1 cellular context compared by ENCODE assay signal in the genomic region with DNA sequence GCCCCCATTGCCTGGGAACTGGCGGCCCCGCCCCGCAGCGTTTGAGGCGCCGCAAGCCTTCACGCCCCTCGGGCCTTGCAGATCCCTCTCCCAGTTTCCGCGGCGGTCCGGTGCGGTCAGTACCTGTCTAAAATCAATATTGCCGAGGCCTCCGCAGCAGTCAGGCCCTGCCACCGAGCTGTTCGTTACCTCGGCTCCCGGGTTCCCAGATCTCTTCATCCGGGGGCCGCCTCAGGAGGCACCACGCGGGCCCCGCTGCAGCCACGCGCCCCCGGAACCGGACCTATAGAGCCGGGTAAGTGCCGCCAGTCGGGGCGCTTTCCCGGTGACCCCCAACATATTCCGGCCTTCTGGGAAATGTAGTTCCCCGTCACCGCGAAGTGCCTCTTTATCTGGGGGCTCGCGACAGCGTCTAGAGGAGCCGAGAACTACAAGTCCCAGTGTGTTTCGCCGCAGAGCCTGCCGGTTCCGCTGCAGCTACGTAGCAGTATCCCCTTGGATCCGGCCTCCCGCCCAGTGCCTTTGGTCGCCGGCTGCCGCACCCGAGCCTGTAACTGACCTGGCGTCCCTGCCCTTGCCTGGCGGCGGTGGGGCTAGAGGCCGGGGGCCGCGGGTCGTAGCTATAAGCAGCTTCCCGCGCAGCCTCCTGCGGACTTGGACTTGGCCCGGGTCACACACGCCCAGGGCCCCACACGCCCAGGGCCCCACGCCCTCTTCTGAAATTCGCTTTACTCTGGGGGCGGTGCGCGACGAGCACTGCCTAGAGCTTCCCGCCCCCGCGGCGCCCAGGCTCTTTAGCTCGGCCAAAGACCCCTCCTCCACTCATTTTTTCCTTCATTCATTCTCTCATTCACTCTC.
TF ChIP-seq lines count a peak whose summit lies in the region.

A gene with protein sequence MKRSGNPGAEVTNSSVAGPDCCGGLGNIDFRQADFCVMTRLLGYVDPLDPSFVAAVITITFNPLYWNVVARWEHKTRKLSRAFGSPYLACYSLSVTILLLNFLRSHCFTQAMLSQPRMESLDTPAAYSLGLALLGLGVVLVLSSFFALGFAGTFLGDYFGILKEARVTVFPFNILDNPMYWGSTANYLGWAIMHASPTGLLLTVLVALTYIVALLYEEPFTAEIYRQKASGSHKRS (minus strand): TSS at position 301 of the 858 bp plus-strand sequence. CDS start 82 bp downstream, at position 219.

TF ChIP-seq in HepG2, 621 proteins besides CTCF, POLR2A, EP300 and RAD21 (continued from another document and continues in another):
- TF ChIP-seq NFYC (CRISPR knock-in tag; IDR thresholded peaks at IDR 0.05) (peak; percentile 49), XRCC5 (optimal IDR thresholded peaks at IDR 0.05; ENCODE audit: low read length) (peak; percentile 92), HNRNPK (IDR thresholded peaks at IDR 0.05; ENCODE audit: low read depth, low read length, poor library complexity, severe bottlenecking) (no peak), ZFP36 (IDR thresholded peaks at IDR 0.05; ENCODE audit: borderline replicate concordance, low read depth, low read length, partially characterized antibody) (no peak), NR2F6 (IDR thresholded peaks at IDR 0.05) (peak; percentile 49; the same call in 1 of the 2 replicates), NR2F6 (CRISPR knock-in tag; IDR thresholded peaks at IDR 0.05) (peak; percentile 13; the same call in 1 of the 2 replicates), NKX3-1 (CRISPR knock-in tag; IDR thresholded peaks at IDR 0.05) (no peak), BHLHE40 (IDR thresholded peaks at IDR 0.05; ENCODE audit: low read length) (no peak; the same call in 1 of the 2 replicates), FOXA3 (CRISPR knock-in tag; IDR thresholded peaks at IDR 0.05) (no peak; the same call in 1 of the 2 replicates), ZNF264 (CRISPR knock-in tag; IDR thresholded peaks at IDR 0.05) (no peak), KLF11 (CRISPR knock-in tag; IDR thresholded peaks at IDR 0.05) (peak; percentile 6; the same call in 1 of the 2 replicates), HDAC1 (CRISPR knock-in tag; IDR thresholded peaks at IDR 0.05) (peak; percentile 81), ZNF12 (CRISPR knock-in tag; IDR thresholded peaks at IDR 0.05) (peak; percentile 26; the same call in 1 of the 2 replicates), KDM5B (CRISPR knock-in tag; IDR thresholded peaks at IDR 0.05; ENCODE audit: borderline replicate concordance) (peak; percentile 90), NFYB (CRISPR knock-in tag; IDR thresholded peaks at IDR 0.05) (peak; percentile 59; the same call in 1 of the 2 replicates), JDP2 (CRISPR knock-in tag; IDR thresholded peaks at IDR 0.05; ENCODE audit: borderline replicate concordance) (no peak), ZSCAN12 (CRISPR knock-in tag; IDR thresholded peaks at IDR 0.05) (no peak), ZNF207 (IDR thresholded peaks at IDR 0.05; ENCODE audit: borderline replicate concordance) (no peak), ZNF589 (CRISPR knock-in tag; conservative IDR thresholded peaks at IDR 0.05) (0 out of 2 replicates have a peak, but pooled peaks have one; percentile 51), NFIB (CRISPR knock-in tag; IDR thresholded peaks at IDR 0.05; ENCODE audit: borderline replicate concordance) (no peak), ZNF883 (CRISPR knock-in tag; IDR thresholded peaks at IDR 0.05; ENCODE audit: not compliant biosample characterization) (no peak)
- TF ChIP-seq, protein P1, sequence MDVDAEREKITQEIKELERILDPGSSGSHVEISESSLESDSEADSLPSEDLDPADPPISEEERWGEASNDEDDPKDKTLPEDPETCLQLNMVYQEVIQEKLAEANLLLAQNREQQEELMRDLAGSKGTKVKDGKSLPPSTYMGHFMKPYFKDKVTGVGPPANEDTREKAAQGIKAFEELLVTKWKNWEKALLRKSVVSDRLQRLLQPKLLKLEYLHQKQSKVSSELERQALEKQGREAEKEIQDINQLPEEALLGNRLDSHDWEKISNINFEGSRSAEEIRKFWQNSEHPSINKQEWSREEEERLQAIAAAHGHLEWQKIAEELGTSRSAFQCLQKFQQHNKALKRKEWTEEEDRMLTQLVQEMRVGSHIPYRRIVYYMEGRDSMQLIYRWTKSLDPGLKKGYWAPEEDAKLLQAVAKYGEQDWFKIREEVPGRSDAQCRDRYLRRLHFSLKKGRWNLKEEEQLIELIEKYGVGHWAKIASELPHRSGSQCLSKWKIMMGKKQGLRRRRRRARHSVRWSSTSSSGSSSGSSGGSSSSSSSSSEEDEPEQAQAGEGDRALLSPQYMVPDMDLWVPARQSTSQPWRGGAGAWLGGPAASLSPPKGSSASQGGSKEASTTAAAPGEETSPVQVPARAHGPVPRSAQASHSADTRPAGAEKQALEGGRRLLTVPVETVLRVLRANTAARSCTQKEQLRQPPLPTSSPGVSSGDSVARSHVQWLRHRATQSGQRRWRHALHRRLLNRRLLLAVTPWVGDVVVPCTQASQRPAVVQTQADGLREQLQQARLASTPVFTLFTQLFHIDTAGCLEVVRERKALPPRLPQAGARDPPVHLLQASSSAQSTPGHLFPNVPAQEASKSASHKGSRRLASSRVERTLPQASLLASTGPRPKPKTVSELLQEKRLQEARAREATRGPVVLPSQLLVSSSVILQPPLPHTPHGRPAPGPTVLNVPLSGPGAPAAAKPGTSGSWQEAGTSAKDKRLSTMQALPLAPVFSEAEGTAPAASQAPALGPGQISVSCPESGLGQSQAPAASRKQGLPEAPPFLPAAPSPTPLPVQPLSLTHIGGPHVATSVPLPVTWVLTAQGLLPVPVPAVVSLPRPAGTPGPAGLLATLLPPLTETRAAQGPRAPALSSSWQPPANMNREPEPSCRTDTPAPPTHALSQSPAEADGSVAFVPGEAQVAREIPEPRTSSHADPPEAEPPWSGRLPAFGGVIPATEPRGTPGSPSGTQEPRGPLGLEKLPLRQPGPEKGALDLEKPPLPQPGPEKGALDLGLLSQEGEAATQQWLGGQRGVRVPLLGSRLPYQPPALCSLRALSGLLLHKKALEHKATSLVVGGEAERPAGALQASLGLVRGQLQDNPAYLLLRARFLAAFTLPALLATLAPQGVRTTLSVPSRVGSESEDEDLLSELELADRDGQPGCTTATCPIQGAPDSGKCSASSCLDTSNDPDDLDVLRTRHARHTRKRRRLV (CRISPR knock-in tag; IDR thresholded peaks at IDR 0.05), result peak; percentile 95
- TF ChIP-seq, protein P2, sequence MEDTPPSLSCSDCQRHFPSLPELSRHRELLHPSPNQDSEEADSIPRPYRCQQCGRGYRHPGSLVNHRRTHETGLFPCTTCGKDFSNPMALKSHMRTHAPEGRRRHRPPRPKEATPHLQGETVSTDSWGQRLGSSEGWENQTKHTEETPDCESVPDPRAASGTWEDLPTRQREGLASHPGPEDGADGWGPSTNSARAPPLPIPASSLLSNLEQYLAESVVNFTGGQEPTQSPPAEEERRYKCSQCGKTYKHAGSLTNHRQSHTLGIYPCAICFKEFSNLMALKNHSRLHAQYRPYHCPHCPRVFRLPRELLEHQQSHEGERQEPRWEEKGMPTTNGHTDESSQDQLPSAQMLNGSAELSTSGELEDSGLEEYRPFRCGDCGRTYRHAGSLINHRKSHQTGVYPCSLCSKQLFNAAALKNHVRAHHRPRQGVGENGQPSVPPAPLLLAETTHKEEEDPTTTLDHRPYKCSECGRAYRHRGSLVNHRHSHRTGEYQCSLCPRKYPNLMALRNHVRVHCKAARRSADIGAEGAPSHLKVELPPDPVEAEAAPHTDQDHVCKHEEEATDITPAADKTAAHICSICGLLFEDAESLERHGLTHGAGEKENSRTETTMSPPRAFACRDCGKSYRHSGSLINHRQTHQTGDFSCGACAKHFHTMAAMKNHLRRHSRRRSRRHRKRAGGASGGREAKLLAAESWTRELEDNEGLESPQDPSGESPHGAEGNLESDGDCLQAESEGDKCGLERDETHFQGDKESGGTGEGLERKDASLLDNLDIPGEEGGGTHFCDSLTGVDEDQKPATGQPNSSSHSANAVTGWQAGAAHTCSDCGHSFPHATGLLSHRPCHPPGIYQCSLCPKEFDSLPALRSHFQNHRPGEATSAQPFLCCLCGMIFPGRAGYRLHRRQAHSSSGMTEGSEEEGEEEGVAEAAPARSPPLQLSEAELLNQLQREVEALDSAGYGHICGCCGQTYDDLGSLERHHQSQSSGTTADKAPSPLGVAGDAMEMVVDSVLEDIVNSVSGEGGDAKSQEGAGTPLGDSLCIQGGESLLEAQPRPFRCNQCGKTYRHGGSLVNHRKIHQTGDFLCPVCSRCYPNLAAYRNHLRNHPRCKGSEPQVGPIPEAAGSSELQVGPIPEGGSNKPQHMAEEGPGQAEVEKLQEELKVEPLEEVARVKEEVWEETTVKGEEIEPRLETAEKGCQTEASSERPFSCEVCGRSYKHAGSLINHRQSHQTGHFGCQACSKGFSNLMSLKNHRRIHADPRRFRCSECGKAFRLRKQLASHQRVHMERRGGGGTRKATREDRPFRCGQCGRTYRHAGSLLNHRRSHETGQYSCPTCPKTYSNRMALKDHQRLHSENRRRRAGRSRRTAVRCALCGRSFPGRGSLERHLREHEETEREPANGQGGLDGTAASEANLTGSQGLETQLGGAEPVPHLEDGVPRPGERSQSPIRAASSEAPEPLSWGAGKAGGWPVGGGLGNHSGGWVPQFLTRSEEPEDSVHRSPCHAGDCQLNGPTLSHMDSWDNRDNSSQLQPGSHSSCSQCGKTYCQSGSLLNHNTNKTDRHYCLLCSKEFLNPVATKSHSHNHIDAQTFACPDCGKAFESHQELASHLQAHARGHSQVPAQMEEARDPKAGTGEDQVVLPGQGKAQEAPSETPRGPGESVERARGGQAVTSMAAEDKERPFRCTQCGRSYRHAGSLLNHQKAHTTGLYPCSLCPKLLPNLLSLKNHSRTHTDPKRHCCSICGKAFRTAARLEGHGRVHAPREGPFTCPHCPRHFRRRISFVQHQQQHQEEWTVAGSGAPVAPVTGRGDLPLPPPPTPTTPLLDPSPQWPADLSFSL (CRISPR knock-in tag; IDR thresholded peaks at IDR 0.05), result no peak
- TF ChIP-seq, protein P3, sequence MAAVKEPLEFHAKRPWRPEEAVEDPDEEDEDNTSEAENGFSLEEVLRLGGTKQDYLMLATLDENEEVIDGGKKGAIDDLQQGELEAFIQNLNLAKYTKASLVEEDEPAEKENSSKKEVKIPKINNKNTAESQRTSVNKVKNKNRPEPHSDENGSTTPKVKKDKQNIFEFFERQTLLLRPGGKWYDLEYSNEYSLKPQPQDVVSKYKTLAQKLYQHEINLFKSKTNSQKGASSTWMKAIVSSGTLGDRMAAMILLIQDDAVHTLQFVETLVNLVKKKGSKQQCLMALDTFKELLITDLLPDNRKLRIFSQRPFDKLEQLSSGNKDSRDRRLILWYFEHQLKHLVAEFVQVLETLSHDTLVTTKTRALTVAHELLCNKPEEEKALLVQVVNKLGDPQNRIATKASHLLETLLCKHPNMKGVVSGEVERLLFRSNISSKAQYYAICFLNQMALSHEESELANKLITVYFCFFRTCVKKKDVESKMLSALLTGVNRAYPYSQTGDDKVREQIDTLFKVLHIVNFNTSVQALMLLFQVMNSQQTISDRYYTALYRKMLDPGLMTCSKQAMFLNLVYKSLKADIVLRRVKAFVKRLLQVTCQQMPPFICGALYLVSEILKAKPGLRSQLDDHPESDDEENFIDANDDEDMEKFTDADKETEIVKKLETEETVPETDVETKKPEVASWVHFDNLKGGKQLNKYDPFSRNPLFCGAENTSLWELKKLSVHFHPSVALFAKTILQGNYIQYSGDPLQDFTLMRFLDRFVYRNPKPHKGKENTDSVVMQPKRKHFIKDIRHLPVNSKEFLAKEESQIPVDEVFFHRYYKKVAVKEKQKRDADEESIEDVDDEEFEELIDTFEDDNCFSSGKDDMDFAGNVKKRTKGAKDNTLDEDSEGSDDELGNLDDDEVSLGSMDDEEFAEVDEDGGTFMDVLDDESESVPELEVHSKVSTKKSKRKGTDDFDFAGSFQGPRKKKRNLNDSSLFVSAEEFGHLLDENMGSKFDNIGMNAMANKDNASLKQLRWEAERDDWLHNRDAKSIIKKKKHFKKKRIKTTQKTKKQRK (IDR thresholded peaks at IDR 0.05; ENCODE audit: low read length), result no peak
- TF ChIP-seq, protein P4, sequence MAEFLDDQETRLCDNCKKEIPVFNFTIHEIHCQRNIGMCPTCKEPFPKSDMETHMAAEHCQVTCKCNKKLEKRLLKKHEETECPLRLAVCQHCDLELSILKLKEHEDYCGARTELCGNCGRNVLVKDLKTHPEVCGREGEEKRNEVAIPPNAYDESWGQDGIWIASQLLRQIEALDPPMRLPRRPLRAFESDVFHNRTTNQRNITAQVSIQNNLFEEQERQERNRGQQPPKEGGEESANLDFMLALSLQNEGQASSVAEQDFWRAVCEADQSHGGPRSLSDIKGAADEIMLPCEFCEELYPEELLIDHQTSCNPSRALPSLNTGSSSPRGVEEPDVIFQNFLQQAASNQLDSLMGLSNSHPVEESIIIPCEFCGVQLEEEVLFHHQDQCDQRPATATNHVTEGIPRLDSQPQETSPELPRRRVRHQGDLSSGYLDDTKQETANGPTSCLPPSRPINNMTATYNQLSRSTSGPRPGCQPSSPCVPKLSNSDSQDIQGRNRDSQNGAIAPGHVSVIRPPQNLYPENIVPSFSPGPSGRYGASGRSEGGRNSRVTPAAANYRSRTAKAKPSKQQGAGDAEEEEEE (CRISPR knock-in tag; IDR thresholded peaks at IDR 0.05; ENCODE audit: borderline replicate concordance), result no peak
- TF ChIP-seq, protein P5, sequence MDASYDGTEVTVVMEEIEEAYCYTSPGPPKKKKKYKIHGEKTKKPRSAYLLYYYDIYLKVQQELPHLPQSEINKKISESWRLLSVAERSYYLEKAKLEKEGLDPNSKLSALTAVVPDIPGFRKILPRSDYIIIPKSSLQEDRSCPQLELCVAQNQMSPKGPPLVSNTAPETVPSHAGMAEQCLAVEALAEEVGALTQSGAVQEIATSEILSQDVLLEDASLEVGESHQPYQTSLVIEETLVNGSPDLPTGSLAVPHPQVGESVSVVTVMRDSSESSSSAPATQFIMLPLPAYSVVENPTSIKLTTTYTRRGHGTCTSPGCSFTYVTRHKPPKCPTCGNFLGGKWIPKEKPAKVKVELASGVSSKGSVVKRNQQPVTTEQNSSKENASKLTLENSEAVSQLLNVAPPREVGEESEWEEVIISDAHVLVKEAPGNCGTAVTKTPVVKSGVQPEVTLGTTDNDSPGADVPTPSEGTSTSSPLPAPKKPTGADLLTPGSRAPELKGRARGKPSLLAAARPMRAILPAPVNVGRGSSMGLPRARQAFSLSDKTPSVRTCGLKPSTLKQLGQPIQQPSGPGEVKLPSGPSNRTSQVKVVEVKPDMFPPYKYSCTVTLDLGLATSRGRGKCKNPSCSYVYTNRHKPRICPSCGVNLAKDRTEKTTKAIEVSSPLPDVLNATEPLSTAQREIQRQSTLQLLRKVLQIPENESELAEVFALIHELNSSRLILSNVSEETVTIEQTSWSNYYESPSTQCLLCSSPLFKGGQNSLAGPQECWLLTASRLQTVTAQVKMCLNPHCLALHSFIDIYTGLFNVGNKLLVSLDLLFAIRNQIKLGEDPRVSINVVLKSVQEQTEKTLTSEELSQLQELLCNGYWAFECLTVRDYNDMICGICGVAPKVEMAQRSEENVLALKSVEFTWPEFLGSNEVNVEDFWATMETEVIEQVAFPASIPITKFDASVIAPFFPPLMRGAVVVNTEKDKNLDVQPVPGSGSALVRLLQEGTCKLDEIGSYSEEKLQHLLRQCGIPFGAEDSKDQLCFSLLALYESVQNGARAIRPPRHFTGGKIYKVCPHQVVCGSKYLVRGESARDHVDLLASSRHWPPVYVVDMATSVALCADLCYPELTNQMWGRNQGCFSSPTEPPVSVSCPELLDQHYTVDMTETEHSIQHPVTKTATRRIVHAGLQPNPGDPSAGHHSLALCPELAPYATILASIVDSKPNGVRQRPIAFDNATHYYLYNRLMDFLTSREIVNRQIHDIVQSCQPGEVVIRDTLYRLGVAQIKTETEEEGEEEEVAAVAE (CRISPR knock-in tag; IDR thresholded peaks at IDR 0.05; ENCODE audit: borderline replicate concordance), result peak; percentile 46
